1 cellular context compared by ENCODE assay signal in genomic region chr3:143064777-143065176, GRCh38.
TF ChIP-seq lines count a peak whose summit lies in the region.

No MANE protein-coding gene starts in this region.

TF ChIP-seq in HepG2, 621 proteins besides CTCF, POLR2A, EP300 and RAD21 (continued from another document):
- TF ChIP-seq SIX1 (CRISPR knock-in tag; IDR thresholded peaks at IDR 0.05; ENCODE audit: borderline replicate concordance), result no peak
- TF ChIP-seq RERE (CRISPR knock-in tag; IDR thresholded peaks at IDR 0.05; ENCODE audit: low read depth), result no peak
- no peak for TF ChIP-seq NFKB2 (CRISPR knock-in tag; IDR thresholded peaks at IDR 0.05; ENCODE audit: borderline replicate concordance)
